ENCODE assay signal across 1 cellular context in genomic region chr2:67476808-67477790, GRCh38.
TF ChIP-seq lines count a peak whose summit lies in the region.

No MANE protein-coding gene starts in this region.

TF ChIP-seq in IMR-90, 13 proteins besides CTCF, POLR2A, EP300 and RAD21 (continued from another document):
- TF ChIP-seq SMC3 (IDR thresholded peaks at IDR 0.05; ENCODE audit: low read depth, low read length), result peak; percentile 73
